ENCODE assay signal across 12 cellular contexts in the genomic region with DNA sequence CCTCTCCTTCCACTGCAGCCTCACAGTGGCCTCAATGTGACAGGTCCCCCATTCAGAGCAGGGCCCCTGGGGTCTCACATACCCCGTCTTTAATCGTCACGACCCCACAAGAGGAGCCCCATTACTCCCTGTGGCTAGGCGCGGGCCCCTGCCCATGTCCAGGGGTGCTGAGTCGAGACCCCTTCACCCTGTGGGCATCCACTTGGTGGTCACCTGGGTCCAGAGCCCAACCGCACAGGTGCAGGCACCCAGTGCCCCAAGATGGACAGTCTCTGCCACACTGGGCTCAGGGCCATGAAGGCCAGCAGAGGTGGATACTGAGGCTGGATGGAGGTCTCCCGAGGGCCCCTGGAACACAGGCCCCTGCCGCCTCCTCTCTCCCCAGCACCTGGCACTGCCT. TPM values are rescaled to one million over a fixed set of nuclear protein-coding genes. Genes with fewer than 3 reads are reported as not detected.
A peak's percentile ranks its signal among the peaks of the same experiment; 100 is the strongest.
DNase-seq lines count a peak whose midpoint lies in the region; TF ChIP-seq lines count a peak whose summit lies in the region.
"Had no signal": no experiment of that assay in that cellular context is flagged by ENCODE, and none has a peak within 500 bp of the region (broad histone marks: within the 10 kb centered on the region; RNA-seq: fewer than 3 reads in every experiment).

No MANE protein-coding gene starts in this region.

- peak overlapping the region; percentile 46 for H2AK5ac ChIP-seq in mesenchymal stem cell (ENCODE audit: low read length, severe bottlenecking)

- peaks cover 7% of the 10 kb centered on the region for H3K79me1 ChIP-seq in mesenchymal stem cell (replicated peaks; ENCODE audit: low read length, poor library complexity, severe bottlenecking)

- no peak overlapping the region for H2BK120ac ChIP-seq in mesenchymal stem cell (ENCODE audit: low read depth, low read length)

- H3K4me3 ChIP-seq in left ventricle myocardium inferior (peak overlapping the region; percentile 89), mesenchymal stem cell (ENCODE audit: insufficient read depth in 1 of 2, low read depth in 1 of 2, low read length in 2 of 2) (no peak overlapping the region), vagina (no peak overlapping the region), prostate gland (no peak overlapping the region)

- H3K36me3 ChIP-seq in left ventricle myocardium inferior (peaks cover 15% of the 10 kb centered on the region), mesenchymal stem cell (ENCODE audit: control insufficient read depth in 1 of 2, insufficient read depth in 2 of 2, low read depth in 1 of 2, low read length in 2 of 2) (peaks cover 12 to 52% of the 10 kb centered on the region in 2 experiments), vagina (peaks cover 0 to 2% of the 10 kb centered on the region in 2 donors), prostate gland (peaks cover 0 to 1% of the 10 kb centered on the region in 2 donors)

- H3K9ac ChIP-seq in mesenchymal stem cell (ENCODE audit: low read length) = peak overlapping the region; percentile 90

- no peak overlapping the region for H3K4me3 Mint-ChIP-seq in activated T-helper 1 cell treated with anti-CD3 and anti-CD28 coated beads, Interleukin-12 subunit alpha, Interleukin-12 subunit beta, Interleukin-2, Interleukin-4 antibody, amounts not matched to agents 30 ng/mL and 10 ng/mL and 1 ng/mL, durations not matched to agents 14 hours and 24 hours and 36 hours

- H3K27ac ChIP-seq in left ventricle myocardium inferior (replicated peaks) (peak overlapping the region; percentile 65), mesenchymal stem cell (ENCODE audit: low read length, poor library complexity, severe bottlenecking) (no peak overlapping the region), vagina (peak overlapping the region; percentile 76), prostate gland (no peak overlapping the region)

- WGBS in mesenchymal stem cell = 90% methylated on average over 9 of the region's 9 CpGs
- WGBS in prostate gland = 92% methylated on average over 8 of the region's 9 CpGs

- peak overlapping the region; percentile 74 for H4K8ac ChIP-seq in mesenchymal stem cell (ENCODE audit: low read length)

- H3K23ac ChIP-seq in mesenchymal stem cell (ENCODE audit: low read length in 2 of 2) = peak overlapping the region; percentile 29 to 37

- H4K91ac ChIP-seq in mesenchymal stem cell (ENCODE audit: low read length) = peak overlapping the region; percentile 36

- H3K27me3 Mint-ChIP-seq in activated T-helper 1 cell treated with anti-CD3 and anti-CD28 coated beads, Interleukin-12 subunit alpha, Interleukin-12 subunit beta, Interleukin-2, Interleukin-4 antibody, amounts not matched to agents 30 ng/mL and 10 ng/mL and 1 ng/mL, durations not matched to agents 14 hours and 24 hours and 36 hours (ENCODE audit: insufficient read depth) = peaks cover 2% of the 10 kb centered on the region

- H3K36me3 Mint-ChIP-seq in activated T-helper 1 cell treated with anti-CD3 and anti-CD28 coated beads, Interleukin-12 subunit alpha, Interleukin-12 subunit beta, Interleukin-2, Interleukin-4 antibody, amounts not matched to agents 30 ng/mL and 10 ng/mL and 1 ng/mL, durations not matched to agents 14 hours and 24 hours and 36 hours (ENCODE audit: low read depth) = peaks cover 6% of the 10 kb centered on the region

- no peak for TF ChIP-seq CTCF in left ventricle myocardium inferior (IDR thresholded peaks at IDR 0.05; ENCODE audit: borderline replicate concordance)
- no peak for TF ChIP-seq CTCF in vagina (IDR thresholded peaks at IDR 0.05)
- TF ChIP-seq CTCF in prostate gland (IDR thresholded peaks at IDR 0.05) = no peak

- H3K4ac ChIP-seq in mesenchymal stem cell (ENCODE audit: low read depth in 1 of 2, low read length in 2 of 2) = peak overlapping the region in 1 of 2 experiments; percentile 13

- no peaks in the 10 kb centered on the region for H3K9me3 Mint-ChIP-seq in activated T-helper 1 cell treated with anti-CD3 and anti-CD28 coated beads, Interleukin-12 subunit alpha, Interleukin-12 subunit beta, Interleukin-2, Interleukin-4 antibody, amounts not matched to agents 30 ng/mL and 10 ng/mL and 1 ng/mL, durations not matched to agents 14 hours and 24 hours and 36 hours

- intact Hi-C loops in left ventricle myocardium inferior (cut with micrococcal nuclease) (no loop called here), cardiac septum (cut with DNase I) (no loop called here), vagina (cut with DNase I) (no loop called here), prostate gland (cut with DNase I) (no loop called here)
- intact Hi-C loops in activated T-helper 1 cell treated with anti-CD3 and anti-CD28 coated beads, Interleukin-12 subunit alpha, Interleukin-12 subunit beta, Interleukin-2, Interleukin-4 antibody, amounts not matched to agents 30 ng/mL and 10 ng/mL and 1 ng/mL, durations not matched to agents 14 hours and 24 hours and 36 hours (cut with micrococcal nuclease) = no loop called here

- no peak overlapping the region for H3K18ac ChIP-seq in mesenchymal stem cell (ENCODE audit: low read depth in 1 of 2, low read length in 2 of 2)

- H3K14ac ChIP-seq in mesenchymal stem cell (ENCODE audit: low read length in 2 of 2) = no peak overlapping the region

- H3K27me3 ChIP-seq in left ventricle myocardium inferior (ENCODE audit: low read depth) (no peaks in the 10 kb centered on the region), mesenchymal stem cell (ENCODE audit: control insufficient read depth in 1 of 2, insufficient read depth in 1 of 2, low read length in 2 of 2) (no peaks in the 10 kb centered on the region), vagina (no peaks in the 10 kb centered on the region), prostate gland (replicated peaks; ENCODE audit: insufficient read depth) (no peaks in the 10 kb centered on the region)

- peaks cover 87% of the 10 kb centered on the region for H3K4me1 ChIP-seq in left ventricle myocardium inferior
- peaks cover 53% of the 10 kb centered on the region for H3K4me1 ChIP-seq in mesenchymal stem cell (ENCODE audit: control insufficient read depth, insufficient read depth, low read depth, low read length)
- H3K4me1 ChIP-seq in vagina = peaks cover 72% of the 10 kb centered on the region
- H3K4me1 ChIP-seq in prostate gland (replicated peaks) = peaks cover 40% of the 10 kb centered on the region

- TF ChIP-seq POLR2A in vagina (IDR thresholded peaks at IDR 0.05) (no peak), prostate gland (IDR thresholded peaks at IDR 0.05) (no peak)

- DNase-seq in left ventricle myocardium inferior (peak; percentile 13), cardiac septum (ENCODE audit: low spot score) (no peak), mesenchymal stem cell (no peak), vagina (ENCODE audit: extremely low spot score in 2 of 2) (no peak), GF-D8 (lab: John Stamatoyannopoulos, UW) (no peak), AG08395 (ENCODE audit: low spot score) (no peak), prostate gland (ENCODE audit: low spot score) (no peak)
- no peak for DNase-seq in activated T-helper 1 cell treated with anti-CD3 and anti-CD28 coated beads, Interleukin-12 subunit alpha, Interleukin-12 subunit beta, Interleukin-2, Interleukin-4 antibody, amounts not matched to agents 30 ng/mL and 10 ng/mL and 1 ng/mL, durations not matched to agents 14 hours and 24 hours and 36 hours (ENCODE audit: low spot score)
- DNase-seq: activated naive CD4-positive, alpha-beta T cell treated with anti-CD3 and anti-CD28 coated beads, Interleukin-2, amount 50 U/mL, for 16 hours; NK-92 treated with Interleukin-12 subunit alpha and Interleukin-12 subunit beta, amount 100 ng/mL, for 24 hours had no signal

- H3K4me2 ChIP-seq in mesenchymal stem cell (ENCODE audit: low read length, poor library complexity, severe bottlenecking) = no peak overlapping the region

- H2AFZ ChIP-seq in mesenchymal stem cell (ENCODE audit: low read depth, low read length) = no peak overlapping the region

- H2BK15ac ChIP-seq in mesenchymal stem cell (ENCODE audit: low read depth, poor library complexity, severe bottlenecking) = peak overlapping the region; percentile 48

- peak overlapping the region; percentile 2 to 31 for H2BK12ac ChIP-seq in mesenchymal stem cell (ENCODE audit: low read length in 2 of 2)

- no peak overlapping the region for H2BK5ac ChIP-seq in mesenchymal stem cell (ENCODE audit: low read depth, low read length, poor library complexity, severe bottlenecking)

- peak overlapping the region; percentile 52 for H3K27ac Mint-ChIP-seq in activated T-helper 1 cell treated with anti-CD3 and anti-CD28 coated beads, Interleukin-12 subunit alpha, Interleukin-12 subunit beta, Interleukin-2, Interleukin-4 antibody, amounts not matched to agents 30 ng/mL and 10 ng/mL and 1 ng/mL, durations not matched to agents 14 hours and 24 hours and 36 hours

- peaks cover 28% of the 10 kb centered on the region for H3K4me1 Mint-ChIP-seq in activated T-helper 1 cell treated with anti-CD3 and anti-CD28 coated beads, Interleukin-12 subunit alpha, Interleukin-12 subunit beta, Interleukin-2, Interleukin-4 antibody, amounts not matched to agents 30 ng/mL and 10 ng/mL and 1 ng/mL, durations not matched to agents 14 hours and 24 hours and 36 hours (ENCODE audit: low read depth)

- H3K9me3 ChIP-seq in left ventricle myocardium inferior (replicated peaks) (no peaks in the 10 kb centered on the region), mesenchymal stem cell (ENCODE audit: control insufficient read depth, low read length) (no peaks in the 10 kb centered on the region), vagina (no peaks in the 10 kb centered on the region), prostate gland (no peaks in the 10 kb centered on the region)

RNA-seq across cellular contexts. Expression of a gene that starts 3.0 kb away (rescaled TPM):
- 119 TPM for total RNA-seq in left ventricle myocardium inferior
- total RNA-seq in cardiac septum = 125 TPM
- 162 and 170 TPM in 2 replicates for total RNA-seq in activated T-helper 1 cell treated with anti-CD3 and anti-CD28 coated beads, Interleukin-12 subunit alpha, Interleukin-12 subunit beta, Interleukin-2, Interleukin-4 antibody, amounts not matched to agents 30 ng/mL and 10 ng/mL and 1 ng/mL, durations not matched to agents 14 hours and 24 hours and 36 hours
- 115 TPM for polyA plus RNA-seq in mesenchymal stem cell (2013, experiment 1 of 2)
- 119 TPM for polyA plus RNA-seq in mesenchymal stem cell (2013, experiment 2 of 2)
- total RNA-seq in vagina = 130 TPM
- 100 to 1,000 TPM; 216 to 377 TPM for total RNA-seq in prostate gland

RNA-seq across cellular contexts. Expression of a gene that starts 3.4 kb away (rescaled TPM):
- not detected for total RNA-seq in left ventricle myocardium inferior
- total RNA-seq in cardiac septum = not detected
- not detected in 2 replicates for total RNA-seq in activated T-helper 1 cell treated with anti-CD3 and anti-CD28 coated beads, Interleukin-12 subunit alpha, Interleukin-12 subunit beta, Interleukin-2, Interleukin-4 antibody, amounts not matched to agents 30 ng/mL and 10 ng/mL and 1 ng/mL, durations not matched to agents 14 hours and 24 hours and 36 hours
- not detected for polyA plus RNA-seq in mesenchymal stem cell (2013, experiment 1 of 2)
- not detected for polyA plus RNA-seq in mesenchymal stem cell (2013, experiment 2 of 2)
- not detected for total RNA-seq in vagina
- not detected for total RNA-seq in prostate gland
- total RNA-seq: omental fat pad had no signal
- polyA plus RNA-seq: BJ had no signal

RNA-seq across cellular contexts. Expression of a gene that starts 8.5 kb away (rescaled TPM):
- 45.6 TPM for total RNA-seq in left ventricle myocardium inferior
- 44.8 TPM for total RNA-seq in cardiac septum
- total RNA-seq in activated T-helper 1 cell treated with anti-CD3 and anti-CD28 coated beads, Interleukin-12 subunit alpha, Interleukin-12 subunit beta, Interleukin-2, Interleukin-4 antibody, amounts not matched to agents 30 ng/mL and 10 ng/mL and 1 ng/mL, durations not matched to agents 14 hours and 24 hours and 36 hours = 112 and 114 TPM in 2 replicates
- polyA plus RNA-seq in mesenchymal stem cell (2013, experiment 1 of 2) = 374 TPM
- 362 TPM for polyA plus RNA-seq in mesenchymal stem cell (2013, experiment 2 of 2)
- 76.1 TPM for total RNA-seq in vagina
- total RNA-seq in prostate gland = 100 to 1,000 TPM in 1 of 2 donors, 10 to 100 TPM in 1; 82.9 to 101 TPM

RNA-seq across cellular contexts. Expression of a gene that starts 17.7 kb away (rescaled TPM):
- total RNA-seq in left ventricle myocardium inferior = not detected
- not detected for total RNA-seq in cardiac septum
- not detected in 2 replicates for total RNA-seq in activated T-helper 1 cell treated with anti-CD3 and anti-CD28 coated beads, Interleukin-12 subunit alpha, Interleukin-12 subunit beta, Interleukin-2, Interleukin-4 antibody, amounts not matched to agents 30 ng/mL and 10 ng/mL and 1 ng/mL, durations not matched to agents 14 hours and 24 hours and 36 hours
- 0.66 TPM for polyA plus RNA-seq in mesenchymal stem cell (2013, experiment 1 of 2)
- 0.56 TPM for polyA plus RNA-seq in mesenchymal stem cell (2013, experiment 2 of 2)
- not detected for total RNA-seq in vagina
- total RNA-seq in prostate gland = under 1 TPM in 1 of 2 donors, not detected in 1; 0.34 TPM

RNA-seq across cellular contexts. Expression of a gene that starts 22.0 kb away (rescaled TPM):
- total RNA-seq in left ventricle myocardium inferior = 9.3 TPM
- total RNA-seq in cardiac septum = 10.5 TPM
- total RNA-seq in activated T-helper 1 cell treated with anti-CD3 and anti-CD28 coated beads, Interleukin-12 subunit alpha, Interleukin-12 subunit beta, Interleukin-2, Interleukin-4 antibody, amounts not matched to agents 30 ng/mL and 10 ng/mL and 1 ng/mL, durations not matched to agents 14 hours and 24 hours and 36 hours = 15.8 and 18.3 TPM in 2 replicates
- 8.4 TPM for polyA plus RNA-seq in mesenchymal stem cell (2013, experiment 1 of 2)
- polyA plus RNA-seq in mesenchymal stem cell (2013, experiment 2 of 2) = 8.4 TPM
- 29.5 TPM for total RNA-seq in vagina
- 10 to 100 TPM; 16.2 to 25.1 TPM for total RNA-seq in prostate gland

Comparison
In these comparisons a context has a peak if more than half of its experiments do, and no peak if none do; other contexts are left out.
1. H3K27ac ChIP-seq: peak in left ventricle myocardium inferior (single experiment) and vagina (single experiment); none in mesenchymal stem cell (single experiment) and prostate gland (0 of 2).